In the genomic region with DNA sequence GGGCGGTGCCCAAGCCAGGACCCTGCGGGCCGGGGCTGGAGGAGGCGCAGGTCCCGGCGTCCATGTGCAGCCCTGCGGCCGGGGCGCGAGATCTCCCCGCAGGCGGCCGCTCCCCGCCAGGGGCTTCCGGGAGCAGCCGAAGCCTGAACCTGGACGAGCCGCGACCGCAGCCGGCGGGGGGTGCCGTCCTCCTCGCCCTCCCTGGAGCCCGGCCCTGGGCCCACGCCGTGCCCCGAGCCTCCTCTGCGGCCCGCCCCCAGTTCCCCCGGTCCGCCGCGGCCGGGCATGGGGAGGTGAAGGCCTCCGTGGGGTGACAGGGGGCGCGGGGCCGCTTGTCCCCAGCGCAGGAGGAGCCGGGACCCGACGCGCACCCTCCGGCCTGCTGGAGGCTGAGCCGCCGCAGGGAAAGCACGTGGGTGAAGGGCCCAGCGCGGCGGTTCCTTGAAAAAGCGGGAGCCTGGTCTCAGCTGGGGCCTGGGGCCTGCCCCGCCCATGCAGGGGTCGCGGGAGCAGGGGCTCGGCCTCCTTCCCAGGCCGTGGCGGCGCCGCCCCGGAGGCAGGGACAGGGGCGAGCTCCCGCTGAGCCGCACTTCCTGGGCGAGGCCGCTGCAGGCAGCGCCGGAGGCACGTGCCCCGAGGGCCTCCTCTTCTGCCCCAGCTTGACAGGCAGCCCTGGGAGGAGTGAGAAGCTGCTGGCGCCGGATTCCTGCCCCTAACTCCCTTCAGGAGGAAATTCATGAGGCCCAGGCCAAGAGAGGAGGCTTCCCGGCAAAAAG, we compare ENCODE assay signal across 8 cellular contexts. TPM values are rescaled to one million over a fixed set of nuclear protein-coding genes. Genes with fewer than 3 reads are reported as not detected.
DNase-seq lines count a peak whose midpoint lies in the region; ATAC-seq and TF ChIP-seq lines count a peak whose summit lies in the region.

No MANE protein-coding gene starts in this region.

- peaks cover 34% of the 10 kb centered on the region for H3K27me3 Mint-ChIP-seq in MCF 10A (ENCODE audit: insufficient read depth, unreplicated experiment)
- no peaks in the 10 kb centered on the region for H3K27me3 Mint-ChIP-seq in activated T-cell treated with anti-CD3 and anti-CD28 coated beads, Interleukin-2, amount 50 U/mL, for 72 hours (ENCODE audit: low read depth)
- peaks cover 10% of the 10 kb centered on the region for H3K27me3 Mint-ChIP-seq in glutamatergic neuron (ENCODE audit: unreplicated experiment)

- in situ Hi-C loops in G401 (cut with HindIII; ENCODE audit: low sequenced_read_pairs), result no loop called here

- no peak overlapping the region for H3K27ac Mint-ChIP-seq in MCF 10A (ENCODE audit: low read depth, unreplicated experiment)
- no peak overlapping the region for H3K27ac Mint-ChIP-seq in activated T-cell treated with anti-CD3 and anti-CD28 coated beads, Interleukin-2, amount 50 U/mL, for 72 hours
- H3K27ac Mint-ChIP-seq in glutamatergic neuron (ENCODE audit: unreplicated experiment), result no peak overlapping the region

- DNase-seq in breast epithelium (ENCODE audit: low spot score in 2 of 2) (peak in 1 of 2 donors; percentile 12), MCF 10A (ENCODE audit: unreplicated experiment) (no peak), glutamatergic neuron (peak; percentile 51), retina (peak; percentile 85), G401 (ENCODE audit: low spot score) (no peak), dedifferentiated amniotic fluid mesenchymal stem cell (ENCODE audit: extremely low spot score) (no peak)
- DNase-seq in activated T-cell treated with anti-CD3 and anti-CD28 coated beads, Interleukin-2, amount 50 U/mL, for 72 hours, result peak; percentile 57 to 64

- ATAC-seq in activated T-cell treated with anti-CD3 and anti-CD28 coated beads, Interleukin-2, amount 50 U/mL, for 72 hours (replicated peaks in 1 of 2), result peak; percentile 55 to 68
- no peak for ATAC-seq in HG02763 (IDR thresholded peaks at IDR 0.05; ENCODE audit: unreplicated experiment)

- H3K36me3 Mint-ChIP-seq in MCF 10A (ENCODE audit: insufficient read depth, unreplicated experiment), result no peaks in the 10 kb centered on the region
- H3K36me3 Mint-ChIP-seq in activated T-cell treated with anti-CD3 and anti-CD28 coated beads, Interleukin-2, amount 50 U/mL, for 72 hours (ENCODE audit: insufficient read depth in 2 of 2), result no peaks in the 10 kb centered on the region
- H3K36me3 Mint-ChIP-seq in glutamatergic neuron (ENCODE audit: unreplicated experiment), result peaks cover 10% of the 10 kb centered on the region

- H3K27me3 ChIP-seq in breast epithelium, result no peaks in the 10 kb centered on the region

- H3K9me3 ChIP-seq in breast epithelium, result no peaks in the 10 kb centered on the region

- H3K9me3 Mint-ChIP-seq in MCF 10A (ENCODE audit: unreplicated experiment) (no peaks in the 10 kb centered on the region), glutamatergic neuron (ENCODE audit: unreplicated experiment) (peaks cover 7% of the 10 kb centered on the region)
- no peaks in the 10 kb centered on the region for H3K9me3 Mint-ChIP-seq in activated T-cell treated with anti-CD3 and anti-CD28 coated beads, Interleukin-2, amount 50 U/mL, for 72 hours

- no peak for TF ChIP-seq POLR2A in breast epithelium (IDR thresholded peaks at IDR 0.05)

- TF ChIP-seq CTCF in breast epithelium (IDR thresholded peaks at IDR 0.05) (no peak), MCF 10A (IDR thresholded peaks at IDR 0.05; ENCODE audit: unreplicated experiment) (no peak), glutamatergic neuron (IDR thresholded peaks at IDR 0.05; ENCODE audit: partially characterized antibody, unreplicated experiment) (no peak)

- H3K4me1 Mint-ChIP-seq in MCF 10A (ENCODE audit: insufficient read depth, unreplicated experiment) (peaks cover 6% of the 10 kb centered on the region), glutamatergic neuron (ENCODE audit: low read depth, unreplicated experiment) (no peaks in the 10 kb centered on the region)
- peaks cover 30% of the 10 kb centered on the region for H3K4me1 Mint-ChIP-seq in activated T-cell treated with anti-CD3 and anti-CD28 coated beads, Interleukin-2, amount 50 U/mL, for 72 hours (ENCODE audit: low read depth)

- peaks cover 0 to 7% of the 10 kb centered on the region in 2 donors for H3K4me1 ChIP-seq in breast epithelium

- H3K27ac ChIP-seq in breast epithelium, result peak overlapping the region; percentile 70 to 76

- H3K4me3 ChIP-seq in breast epithelium, result peak overlapping the region; percentile 29 to 61 (median 47)

- POLR2A ChIA-PET in MCF 10A (lab: Yijun Ruan, JAX), result interaction anchor here (1.7 to 2.7 kb wide), 2 partner anchors 57 to 65 kb away, joined by 8 to 9 read pairs; no protein-coding TSS in a partner anchor

- no peak overlapping the region for H3K4me3 Mint-ChIP-seq in MCF 10A (ENCODE audit: unreplicated experiment)
- H3K4me3 Mint-ChIP-seq in activated T-cell treated with anti-CD3 and anti-CD28 coated beads, Interleukin-2, amount 50 U/mL, for 72 hours, result peak overlapping the region; percentile 54 to 89
- H3K4me3 Mint-ChIP-seq in glutamatergic neuron (ENCODE audit: unreplicated experiment), result no peak overlapping the region

- intact Hi-C loops in breast epithelium (cut with DNase I; ENCODE audit: low total_unique reads) (no loop called here), MCF 10A (cut with micrococcal nuclease) (loop anchor here (2.0 kb wide), 2 partner anchors 25 to 65 kb away; no protein-coding TSS in a partner anchor)

- BruUV-seq in MCF 10A (replicated peaks; lab: Mats Ljungman, UMichigan), result no TSS peak

- H3K36me3 ChIP-seq in breast epithelium, result no peaks in the 10 kb centered on the region

- CTCF ChIA-PET in MCF 10A (lab: Yijun Ruan, JAX), result interaction anchor here (0.8 to 4.9 kb wide), 6 partner anchors 14 to 249 kb away, joined by 3 to 50 read pairs (median 4); no protein-coding TSS in a partner anchor

RNA-seq across cellular contexts. Expression of gene PPP2R5C, which starts 55.6 kb away (rescaled TPM):
- total RNA-seq in breast epithelium (100 to 1,000 TPM in 2 of 3 donors, 10 to 100 TPM in 1; 90.5 to 105 (median 102) TPM), MCF 10A (2022) (118 and 122 TPM in 2 replicates), glutamatergic neuron (ENCODE audit: unreplicated experiment) (116 TPM)
- total RNA-seq in activated T-cell treated with anti-CD3 and anti-CD28 coated beads, Interleukin-2, amount 50 U/mL, for 72 hours, result 100 to 1,000 TPM; 317 to 370 TPM
- 93.7 and 118 TPM in 2 replicates for total RNA-seq in G401 (2014; rRNA removed; shearing (Covaris generic))

Comparison
In these comparisons a context has a peak if more than half of its experiments do, and no peak if none do; other contexts are left out.
1. DNase-seq: peak in activated T-cell treated with anti-CD3 and anti-CD28 coated beads, Interleukin-2, amount 50 U/mL, for 72 hours (2 of 2), glutamatergic neuron (single experiment) and retina (single experiment); none in MCF 10A (single experiment), G401 (single experiment) and dedifferentiated amniotic fluid mesenchymal stem cell (single experiment).
2. H3K4me3 Mint-ChIP-seq: peak in activated T-cell treated with anti-CD3 and anti-CD28 coated beads, Interleukin-2, amount 50 U/mL, for 72 hours (2 of 2); none in MCF 10A (single experiment) and glutamatergic neuron (single experiment).